10 cellular contexts compared by ENCODE assay signal in genomic region chr19:13029893-13030292, GRCh38. TPM values are rescaled to one million over a fixed set of nuclear protein-coding genes. Genes with fewer than 3 reads are reported as not detected.
DNase-seq lines count a peak whose midpoint lies in the region; ATAC-seq and TF ChIP-seq lines count a peak whose summit lies in the region.
"Had no signal": no experiment of that assay in that cellular context is flagged by ENCODE, and none has a peak within 500 bp of the region (broad histone marks: within the 10 kb centered on the region; RNA-seq: fewer than 3 reads in every experiment).

No MANE protein-coding gene starts in this region.

- H3K4me1 ChIP-seq in RWPE2 (ENCODE audit: insufficient read depth, poor library complexity, severe bottlenecking) (peaks cover 40% of the 10 kb centered on the region), fibroblast of lung (ENCODE audit: control insufficient read depth, extremely low read depth, insufficient read depth, low read length) (peaks cover 28% of the 10 kb centered on the region), subcutaneous abdominal adipose tissue (ENCODE audit: control insufficient read depth in 5 of 5, insufficient read depth in 5 of 5, low read length in 5 of 5) (peaks cover 22 to 100% (median 84%) of the 10 kb centered on the region in 5 donors)

- H3K4me2 ChIP-seq in fibroblast of lung (ENCODE audit: extremely low read depth, insufficient read depth, low read length), result no peak overlapping the region

- no peaks in the 10 kb centered on the region for H3K9me3 ChIP-seq in RWPE2 (ENCODE audit: severe bottlenecking)
- H3K9me3 ChIP-seq in fibroblast of lung (ENCODE audit: control insufficient read depth, insufficient read depth, low read depth, low read length), result no peaks in the 10 kb centered on the region
- no peaks in the 10 kb centered on the region for H3K9me3 ChIP-seq in subcutaneous abdominal adipose tissue (ENCODE audit: control insufficient read depth in 5 of 5, low read length in 5 of 5)
- H3K9me3 ChIP-seq: Caco-2 had no signal

- H3K27me3 Mint-ChIP-seq in activated T-cell treated with anti-CD3 and anti-CD28 coated beads, Interleukin-2, amount 50 U/mL, for 24 hours, result peaks cover 12% of the 10 kb centered on the region

- no peak for ATAC-seq in RWPE2 (ENCODE audit: low read depth)

- H3K27me3 ChIP-seq in RWPE2 (ENCODE audit: insufficient read depth, poor library complexity, severe bottlenecking), result no peaks in the 10 kb centered on the region
- H3K27me3 ChIP-seq in fibroblast of lung (ENCODE audit: control insufficient read depth, insufficient read depth, low read length), result no peaks in the 10 kb centered on the region
- H3K27me3 ChIP-seq in subcutaneous abdominal adipose tissue (ENCODE audit: control insufficient read depth in 5 of 5, insufficient read depth in 4 of 5, low read length in 5 of 5), result no peaks in the 10 kb centered on the region

- no peak overlapping the region for H3K4me3 Mint-ChIP-seq in activated T-cell treated with anti-CD3 and anti-CD28 coated beads, Interleukin-2, amount 50 U/mL, for 24 hours
- H3K4me3 Mint-ChIP-seq: activated B cell treated with CpG ODN at 0.5 μM for 24 hours had no signal

- no peaks in the 10 kb centered on the region for H3K36me3 Mint-ChIP-seq in activated T-cell treated with anti-CD3 and anti-CD28 coated beads, Interleukin-2, amount 50 U/mL, for 24 hours (ENCODE audit: low read depth)

- DNase-seq in NCI-H82 (lab: John Stamatoyannopoulos, UW) (peak; percentile 56), NCI-H82 treated with DMSO at 0.1 percent for 48 hours (lab: John Stamatoyannopoulos, UW; ENCODE audit: unreplicated experiment) (no peak), RWPE2 (ENCODE audit: low spot score) (no peak), fibroblast of lung (ENCODE audit: low read depth in 2 of 2) (no peak), NCI-H128 (lab: John Stamatoyannopoulos, UW; ENCODE audit: unreplicated experiment) (no peak), RKO (ENCODE audit: low spot score) (no peak)
- no peak for DNase-seq in activated T-cell treated with anti-CD3 and anti-CD28 coated beads, Interleukin-2, amount 50 U/mL, for 24 hours
- DNase-seq: activated B cell treated with CpG ODN at 0.5 μM for 24 hours, Caco-2 had no signal

- H3K9me3 Mint-ChIP-seq in activated T-cell treated with anti-CD3 and anti-CD28 coated beads, Interleukin-2, amount 50 U/mL, for 24 hours, result no peaks in the 10 kb centered on the region
- H3K9me3 Mint-ChIP-seq: activated B cell treated with CpG ODN at 0.5 μM for 24 hours had no signal

- no peak overlapping the region for H2AFZ ChIP-seq in fibroblast of lung (ENCODE audit: low read length)

- H3K4me1 Mint-ChIP-seq in activated T-cell treated with anti-CD3 and anti-CD28 coated beads, Interleukin-2, amount 50 U/mL, for 24 hours (ENCODE audit: low read depth), result no peaks in the 10 kb centered on the region

- no peak overlapping the region for H3K27ac Mint-ChIP-seq in activated T-cell treated with anti-CD3 and anti-CD28 coated beads, Interleukin-2, amount 50 U/mL, for 24 hours
- H3K27ac Mint-ChIP-seq: activated B cell treated with CpG ODN at 0.5 μM for 24 hours had no signal

- H3K27ac ChIP-seq in RWPE2 (ENCODE audit: poor library complexity, severe bottlenecking), result no peak overlapping the region
- no peak overlapping the region for H3K27ac ChIP-seq in fibroblast of lung (ENCODE audit: insufficient read depth, low read length)
- peak overlapping the region; percentile 99 for H3K27ac ChIP-seq in subcutaneous abdominal adipose tissue (ENCODE audit: low read depth, low read length)

- no peaks in the 10 kb centered on the region for H4K20me1 ChIP-seq in fibroblast of lung (ENCODE audit: control insufficient read depth, extremely low read depth, insufficient read depth, low read length)

- TF ChIP-seq CTCF in RWPE2 (IDR thresholded peaks at IDR 0.05; ENCODE audit: poor library complexity, severe bottlenecking) (peak; percentile 68), fibroblast of lung (conservative IDR thresholded peaks at IDR 0.05 in 1 of 2, IDR thresholded peaks at IDR 0.05 in 1 of 2; ENCODE audit: low read depth in 1 of 2, low read length in 2 of 2) (peak; percentile 39 to 56)

- H3K36me3 ChIP-seq in RWPE2 (ENCODE audit: low read depth) (peaks cover 24% of the 10 kb centered on the region), fibroblast of lung (ENCODE audit: control insufficient read depth, insufficient read depth, low read length) (peaks cover 12% of the 10 kb centered on the region), subcutaneous abdominal adipose tissue (ENCODE audit: control insufficient read depth in 5 of 5, insufficient read depth in 5 of 5, low read length in 5 of 5) (peaks cover 0 to 25% (median 11%) of the 10 kb centered on the region in 5 donors)

- H3K79me2 ChIP-seq in fibroblast of lung (ENCODE audit: control insufficient read depth, insufficient read depth, low read length), result peaks cover 99% of the 10 kb centered on the region

- H3K9ac ChIP-seq in fibroblast of lung (ENCODE audit: insufficient read depth, low read length) (no peak overlapping the region), subcutaneous abdominal adipose tissue (ENCODE audit: low read length in 5 of 5) (peak overlapping the region in 3 of 5 donors; percentile 25 to 83 (median 26))

- H3K4me3 ChIP-seq in RWPE2 (ENCODE audit: severe bottlenecking), result no peak overlapping the region
- H3K4me3 ChIP-seq in fibroblast of lung (replicated peaks in 1 of 4; ENCODE audit: control extremely low read depth in 1 of 4, insufficient read depth in 1 of 4, low read depth in 3 of 4, low read length in 4 of 4), result peak overlapping the region in 1 of 4 experiments; percentile 73
- H3K4me3 ChIP-seq in subcutaneous abdominal adipose tissue (ENCODE audit: low read depth in 1 of 5, low read length in 5 of 5), result no peak overlapping the region

RNA-seq across cellular contexts. Expression of gene NFIX, which starts 34.6 kb away (rescaled TPM):
- total RNA-seq in fibroblast of lung, result 55.2 and 74.8 TPM in 2 replicates
- polyA plus RNA-seq in fibroblast of lung, result 35.7 and 75.9 TPM in 2 replicates
- 139 and 196 TPM in 2 replicates for polyA plus RNA-seq in fibroblast of lung (2012)
- polyA minus RNA-seq in fibroblast of lung (ENCODE audit: low replicate concordance), result 272 and 385 TPM in 2 replicates
